In genomic region chr17:28575126-28575795, GRCh38 we compare ENCODE assay signal across 14 cellular contexts. TPM values are rescaled to one million over a fixed set of nuclear protein-coding genes. Genes with fewer than 3 reads are reported as not detected.
A peak's percentile ranks its signal among the peaks of the same experiment; 100 is the strongest.
DNase-seq lines count a peak whose midpoint lies in the region; ATAC-seq, FAIRE-seq and TF ChIP-seq lines count a peak whose summit lies in the region.
"Had no signal": no experiment of that assay in that cellular context is flagged by ENCODE, and none has a peak within 500 bp of the region (broad histone marks: within the 10 kb centered on the region; RNA-seq: fewer than 3 reads in every experiment).

No MANE protein-coding gene starts in this region.

- peaks cover 21% of the 10 kb centered on the region for H3K4me1 Mint-ChIP-seq in MCF 10A (ENCODE audit: insufficient read depth, unreplicated experiment)
- peaks cover 28% of the 10 kb centered on the region for H3K4me1 Mint-ChIP-seq in activated T-helper 17 cell treated with anti-CD3 and anti-CD28 coated beads, Interleukin-2, amount 50 U/mL, for 72 hours
- H3K4me1 Mint-ChIP-seq in activated T-cell treated with anti-CD3 and anti-CD28 coated beads, Interleukin-2, amount 50 U/mL, for 72 hours (ENCODE audit: low read depth): peaks cover 57% of the 10 kb centered on the region

- 93% methylated on average over 10 of the region's 14 CpGs for WGBS in mammary epithelial cell (ENCODE audit: low coverage, missing lambda C conversion rate)
- WGBS in heart left ventricle, 4 donors: 57 to 85% (median 71%) methylated on average over 10 to 14 of the region's 14 CpGs

- peak; percentile 14 for TF ChIP-seq CTCF in MCF 10A (IDR thresholded peaks at IDR 0.05; ENCODE audit: unreplicated experiment)
- no peak for TF ChIP-seq CTCF in mammary epithelial cell (conservative IDR thresholded peaks at IDR 0.05 in 1 of 2, IDR thresholded peaks at IDR 0.05 in 1 of 2; ENCODE audit: extremely low read depth in 1 of 2, insufficient read depth in 1 of 2, low read depth in 1 of 2, low read length in 2 of 2)
- TF ChIP-seq CTCF in heart left ventricle (IDR thresholded peaks at IDR 0.05): peak in 10 of 12 donors; percentile 8 to 52 (median 30)
- no peak for TF ChIP-seq CTCF in D721Med (IDR thresholded peaks at IDR 0.05; ENCODE audit: insufficient read depth, missing control alignments)

- H3K27me3 Mint-ChIP-seq in MCF 10A (ENCODE audit: insufficient read depth, unreplicated experiment): no peaks in the 10 kb centered on the region
- no peaks in the 10 kb centered on the region for H3K27me3 Mint-ChIP-seq in activated T-helper 17 cell treated with anti-CD3 and anti-CD28 coated beads, Interleukin-2, amount 50 U/mL, for 72 hours
- no peaks in the 10 kb centered on the region for H3K27me3 Mint-ChIP-seq in activated T-cell treated with anti-CD3 and anti-CD28 coated beads, Interleukin-2, amount 50 U/mL, for 72 hours (ENCODE audit: low read depth)

- DNase-seq in MCF 10A (ENCODE audit: unreplicated experiment) (no peak), mammary epithelial cell (no peak), heart left ventricle (peak; percentile 76 to 94 (median 87)), D721Med (ENCODE audit: insufficient read length, low spot score) (no peak)
- DNase-seq in stimulated activated CD4-positive, alpha-beta T cell treated with anti-CD3 and anti-CD28 coated beads, Interleukin-12 subunit alpha, Interleukin-12 subunit beta, amount 100 ng/mL, for 4 hours: no peak
- no peak for DNase-seq in activated T-cell treated with anti-CD3 and anti-CD28 coated beads, Interleukin-2, amount 50 U/mL, for 72 hours
- DNase-seq: activated CD4-positive, alpha-beta T cell treated with anti-CD3 and anti-CD28 coated beads, Interleukin-2, amount 50 U/mL, for 48 hours; AML-193; NCI-H446 treated with DMSO at 0.1 percent for 48 hours; SW 1271 had no signal

- H3K79me2 ChIP-seq in mammary epithelial cell (ENCODE audit: insufficient read depth, low read length): peaks cover 10% of the 10 kb centered on the region

- H3K27me3 ChIP-seq in mammary epithelial cell (ENCODE audit: insufficient read depth, low read length) (no peaks in the 10 kb centered on the region), heart left ventricle (no peaks in the 10 kb centered on the region)

- dilution Hi-C loops in mammary epithelial cell (cut with HindIII; ENCODE audit: low sequenced_read_pairs): loop anchor here (5.0 kb wide), 1 partner anchor 42 kb away; no protein-coding TSS in a partner anchor

- H3K36me3 ChIP-seq in mammary epithelial cell (ENCODE audit: insufficient read depth, low read length): peaks cover 7% of the 10 kb centered on the region
- peaks cover 0 to 12% (median 3%) of the 10 kb centered on the region in 9 donors for H3K36me3 ChIP-seq in heart left ventricle

- in situ Hi-C loops in mammary epithelial cell (cut with MboI; ENCODE audit: low sequenced_read_pairs in 2 of 2): no loop called here

- ATAC-seq in activated T-helper 17 cell treated with anti-CD3 and anti-CD28 coated beads, Interleukin-2, amount 50 U/mL, for 72 hours (replicated peaks): no peak
- peak; percentile 72 to 76 (median 74) for ATAC-seq in heart left ventricle
- ATAC-seq in GM19397 (IDR thresholded peaks at IDR 0.05; ENCODE audit: unreplicated experiment): no peak
- no peak for ATAC-seq in activated T-cell treated with anti-CD3 and anti-CD28 coated beads, Interleukin-2, amount 50 U/mL, for 72 hours (replicated peaks in 1 of 2)
- ATAC-seq: esophagus mucosa had no signal

- no peak overlapping the region for H3K9ac ChIP-seq in mammary epithelial cell (ENCODE audit: insufficient read depth, low read length)

- POLR2A ChIA-PET in MCF 10A (lab: Yijun Ruan, JAX): interaction anchor here (1.8 to 4.1 kb wide), 2 partner anchors 23 to 240 kb away, joined by 5 to 32 read pairs; partner anchors contain the start of genes IFT20, SPAG5 and TNFAIP1

- peaks cover 19% of the 10 kb centered on the region for H3K36me3 Mint-ChIP-seq in MCF 10A (ENCODE audit: insufficient read depth, unreplicated experiment)
- H3K36me3 Mint-ChIP-seq in activated T-helper 17 cell treated with anti-CD3 and anti-CD28 coated beads, Interleukin-2, amount 50 U/mL, for 72 hours (ENCODE audit: low read depth): peaks cover 80% of the 10 kb centered on the region
- H3K36me3 Mint-ChIP-seq in activated T-cell treated with anti-CD3 and anti-CD28 coated beads, Interleukin-2, amount 50 U/mL, for 72 hours (ENCODE audit: insufficient read depth in 2 of 2): peaks cover 8 to 26% of the 10 kb centered on the region in 2 donors

- H3K4me3 ChIP-seq in mammary epithelial cell (replicated peaks in 1 of 3; ENCODE audit: insufficient read depth in 1 of 3, low read depth in 2 of 3, low read length in 3 of 3) (no peak overlapping the region), heart left ventricle (peak overlapping the region in 5 of 12 donors; percentile 44 to 55 (median 47))

- no peak overlapping the region for H2AFZ ChIP-seq in mammary epithelial cell (ENCODE audit: low read depth, low read length)

- no peaks in the 10 kb centered on the region for H3K9me3 Mint-ChIP-seq in MCF 10A (ENCODE audit: unreplicated experiment)
- no peaks in the 10 kb centered on the region for H3K9me3 Mint-ChIP-seq in activated T-helper 17 cell treated with anti-CD3 and anti-CD28 coated beads, Interleukin-2, amount 50 U/mL, for 72 hours
- H3K9me3 Mint-ChIP-seq in activated T-cell treated with anti-CD3 and anti-CD28 coated beads, Interleukin-2, amount 50 U/mL, for 72 hours: no peaks in the 10 kb centered on the region

- no peak for FAIRE-seq in D721Med (lab: Jason Lieb, UNC)
- FAIRE-seq: astrocyte had no signal

- TF ChIP-seq POLR2A in heart left ventricle (IDR thresholded peaks at IDR 0.05): no peak

- H3K27ac ChIP-seq in mammary epithelial cell (ENCODE audit: insufficient read depth, low read depth, low read length) (no peak overlapping the region), heart left ventricle (peak overlapping the region in 9 of 12 donors; percentile 41 to 84 (median 72))

- intact Hi-C loops in MCF 10A (cut with micrococcal nuclease) (no loop called here), mammary epithelial cell (cut with micrococcal nuclease) (no loop called here), heart left ventricle (cut with DNase I) (loop anchor here in 1 of 10 donors (2.0 kb wide), 1 partner anchor 26 kb away; no protein-coding TSS in a partner anchor)

- BruUV-seq in MCF 10A (replicated peaks; lab: Mats Ljungman, UMichigan) (no TSS peak), mammary epithelial cell (replicated peaks; lab: Mats Ljungman, UMichigan) (no TSS peak)

- CTCF ChIA-PET in MCF 10A (lab: Yijun Ruan, JAX) (interaction anchor here (0.6 kb wide), 1 partner anchor 543 kb away, joined by 3 read pairs; no protein-coding TSS in a partner anchor), mammary epithelial cell (lab: Charles Lee; ENCODE audit: low non-redundant PET) (no interaction called here)

- no peak overlapping the region for H3K4me3 Mint-ChIP-seq in MCF 10A (ENCODE audit: unreplicated experiment)
- peak overlapping the region; percentile 97 for H3K4me3 Mint-ChIP-seq in activated T-helper 17 cell treated with anti-CD3 and anti-CD28 coated beads, Interleukin-2, amount 50 U/mL, for 72 hours
- H3K4me3 Mint-ChIP-seq in activated T-cell treated with anti-CD3 and anti-CD28 coated beads, Interleukin-2, amount 50 U/mL, for 72 hours: no peak overlapping the region

- no peak overlapping the region for H3K27ac Mint-ChIP-seq in MCF 10A (ENCODE audit: low read depth, unreplicated experiment)
- no peak overlapping the region for H3K27ac Mint-ChIP-seq in activated T-helper 17 cell treated with anti-CD3 and anti-CD28 coated beads, Interleukin-2, amount 50 U/mL, for 72 hours
- H3K27ac Mint-ChIP-seq in activated T-cell treated with anti-CD3 and anti-CD28 coated beads, Interleukin-2, amount 50 U/mL, for 72 hours: no peak overlapping the region

- H3K9me3 ChIP-seq in mammary epithelial cell (replicated peaks; ENCODE audit: insufficient read depth, low read length) (no peaks in the 10 kb centered on the region), heart left ventricle (no peaks in the 10 kb centered on the region)

- no peak overlapping the region for H3K4me2 ChIP-seq in mammary epithelial cell (ENCODE audit: insufficient read depth, low read depth, low read length)

- peaks cover 18% of the 10 kb centered on the region for H3K4me1 ChIP-seq in mammary epithelial cell (ENCODE audit: insufficient read depth, low read length)
- peaks cover 0 to 48% (median 20%) of the 10 kb centered on the region in 12 donors for H3K4me1 ChIP-seq in heart left ventricle

- H4K20me1 ChIP-seq in mammary epithelial cell (ENCODE audit: insufficient read depth, low read length): no peaks in the 10 kb centered on the region

RNA-seq across cellular contexts. Expression of gene ALDOC, which starts 1.4 kb away (rescaled TPM):
- 2.4 and 6.0 TPM in 2 replicates for total RNA-seq in MCF 10A (2022)
- 10 to 100 TPM; 45.4 to 46.0 TPM for total RNA-seq in mammary epithelial cell
- 163 TPM for polyA plus RNA-seq in mammary epithelial cell
- 262 TPM for polyA minus RNA-seq in mammary epithelial cell
- total RNA-seq in activated T-helper 17 cell treated with anti-CD3 and anti-CD28 coated beads, Interleukin-2, amount 50 U/mL, for 72 hours: 100 to 1,000 TPM in 1 of 2 donors, 10 to 100 TPM in 1; 55.0 to 335 TPM
- 100 to 1,000 TPM; 154 to 677 (median 224) TPM for total RNA-seq in heart left ventricle
- polyA plus RNA-seq in heart left ventricle: 100 to 1,000 TPM; 179 to 220 TPM
- 10 to 100 TPM; 23.1 to 40.0 TPM for total RNA-seq in activated T-cell treated with anti-CD3 and anti-CD28 coated beads, Interleukin-2, amount 50 U/mL, for 72 hours

RNA-seq across cellular contexts. Expression of gene PIGS, which starts 3.9 kb away (rescaled TPM):
- total RNA-seq in MCF 10A (2022) (50.5 and 56.1 TPM in 2 replicates), mammary epithelial cell (10 to 100 TPM; 45.0 to 56.2 TPM), heart left ventricle (10 to 100 TPM; 44.7 to 83.1 (median 55.1) TPM)
- polyA plus RNA-seq in mammary epithelial cell (59.1 TPM), heart left ventricle (10 to 100 TPM; 10.4 to 88.4 TPM)
- polyA minus RNA-seq in mammary epithelial cell: 125 TPM
- total RNA-seq in activated T-helper 17 cell treated with anti-CD3 and anti-CD28 coated beads, Interleukin-2, amount 50 U/mL, for 72 hours: 10 to 100 TPM; 33.2 to 38.9 TPM
- total RNA-seq in activated T-cell treated with anti-CD3 and anti-CD28 coated beads, Interleukin-2, amount 50 U/mL, for 72 hours: 10 to 100 TPM; 46.3 to 53.5 TPM

RNA-seq across cellular contexts. Expression of gene UNC119, which starts 22.8 kb away (rescaled TPM):
- total RNA-seq in MCF 10A (2022) (12.5 and 13.7 TPM in 2 replicates), mammary epithelial cell (10 to 100 TPM; 26.3 to 27.5 TPM), heart left ventricle (10 to 100 TPM; 12.8 to 30.7 (median 19.2) TPM)
- polyA plus RNA-seq in mammary epithelial cell (40.9 TPM), heart left ventricle (10 to 100 TPM; 18.4 to 23.7 TPM)
- 33.3 TPM for polyA minus RNA-seq in mammary epithelial cell
- 10 to 100 TPM; 39.1 to 67.7 TPM for total RNA-seq in activated T-helper 17 cell treated with anti-CD3 and anti-CD28 coated beads, Interleukin-2, amount 50 U/mL, for 72 hours
- total RNA-seq in activated T-cell treated with anti-CD3 and anti-CD28 coated beads, Interleukin-2, amount 50 U/mL, for 72 hours: 10 to 100 TPM; 45.3 to 53.8 TPM

RNA-seq across cellular contexts. Expression of gene SPAG5, which starts 23.6 kb away (rescaled TPM):
- total RNA-seq in MCF 10A (2022) (31.5 and 38.1 TPM in 2 replicates), mammary epithelial cell (10 to 100 TPM in 1 of 2 donors, 1 to 10 TPM in 1; 2.5 to 38.9 TPM), heart left ventricle (10 to 100 TPM in 1 of 9 donors, 1 to 10 TPM in 4, under 1 TPM in 4; 0.39 to 11.6 (median 1.5) TPM)
- polyA plus RNA-seq in mammary epithelial cell (41.4 TPM), heart left ventricle (1 to 10 TPM in 1 of 2 donors, under 1 TPM in 1; 0.42 to 1.2 TPM)
- 88.4 TPM for polyA minus RNA-seq in mammary epithelial cell
- 100 to 1,000 TPM; 140 to 195 TPM for total RNA-seq in activated T-helper 17 cell treated with anti-CD3 and anti-CD28 coated beads, Interleukin-2, amount 50 U/mL, for 72 hours
- total RNA-seq in activated T-cell treated with anti-CD3 and anti-CD28 coated beads, Interleukin-2, amount 50 U/mL, for 72 hours: 100 to 1,000 TPM; 134 to 141 TPM

RNA-seq across cellular contexts. Expression of gene RSKR, which starts 38.7 kb away (rescaled TPM):
- total RNA-seq in MCF 10A (2022) (19.9 and 24.1 TPM in 2 replicates), mammary epithelial cell (10 to 100 TPM in 1 of 2 donors, 1 to 10 TPM in 1; 3.0 to 12.2 TPM), heart left ventricle (1 to 10 TPM; 2.8 to 8.3 (median 4.7) TPM)
- polyA plus RNA-seq in mammary epithelial cell (3.4 TPM), heart left ventricle (1 to 10 TPM; 3.6 to 3.9 TPM)
- 20.5 TPM for polyA minus RNA-seq in mammary epithelial cell
- 10 to 100 TPM; 25.5 to 36.3 TPM for total RNA-seq in activated T-helper 17 cell treated with anti-CD3 and anti-CD28 coated beads, Interleukin-2, amount 50 U/mL, for 72 hours
- 10 to 100 TPM; 25.1 to 33.4 TPM for total RNA-seq in activated T-cell treated with anti-CD3 and anti-CD28 coated beads, Interleukin-2, amount 50 U/mL, for 72 hours

Comparison
In these comparisons a context has a peak if more than half of its experiments do, and no peak if none do; other contexts are left out.
1. CTCF ChIP-seq: peak in MCF 10A (single experiment) and heart left ventricle (10 of 12); none in mammary epithelial cell (0 of 2) and D721Med (single experiment).
2. DNase-seq: peak in heart left ventricle (5 of 5); none in MCF 10A (single experiment), mammary epithelial cell (single experiment), stimulated activated CD4-positive, alpha-beta T cell treated with anti-CD3 and anti-CD28 coated beads, Interleukin-12 subunit alpha, Interleukin-12 subunit beta, amount 100 ng/mL, for 4 hours (single experiment), activated T-cell treated with anti-CD3 and anti-CD28 coated beads, Interleukin-2, amount 50 U/mL, for 72 hours (0 of 2) and D721Med (single experiment).
3. ATAC-seq: peak in heart left ventricle (4 of 4); none in activated T-helper 17 cell treated with anti-CD3 and anti-CD28 coated beads, Interleukin-2, amount 50 U/mL, for 72 hours (single experiment), GM19397 (single experiment) and activated T-cell treated with anti-CD3 and anti-CD28 coated beads, Interleukin-2, amount 50 U/mL, for 72 hours (0 of 2).